In the genomic region with DNA sequence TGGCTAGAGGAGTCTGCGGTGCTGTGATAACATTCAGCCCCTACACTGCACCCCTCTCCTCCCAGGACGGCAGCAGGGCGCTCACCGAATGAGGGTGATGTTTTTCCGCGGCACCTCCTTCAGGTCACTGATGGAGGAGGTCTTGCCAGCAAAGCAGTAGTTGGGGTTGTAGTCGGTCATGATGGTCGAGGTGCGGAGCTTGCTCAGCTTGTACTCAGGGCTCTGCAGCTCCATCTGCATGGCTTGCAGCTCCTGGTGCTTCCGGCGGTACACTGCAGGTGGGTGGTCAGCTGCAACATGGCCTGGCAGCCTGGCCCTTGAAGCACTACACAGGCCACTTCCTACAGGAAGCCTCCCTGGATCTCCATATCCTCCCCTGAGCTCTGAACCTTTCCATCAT, we compare ENCODE assay signal across 17 cellular contexts.
"Had no signal": no experiment of that assay in that cellular context is flagged by ENCODE, and none has a peak within 500 bp of the region (broad histone marks: within the 10 kb centered on the region; RNA-seq: fewer than 3 reads in every experiment).

No MANE protein-coding gene starts in this region.

- H3K36me3 ChIP-seq: right lobe of liver, vagina had no signal

- H3K9me3 ChIP-seq: psoas muscle, right lobe of liver, vagina had no signal

- H3K9ac ChIP-seq: parathyroid adenoma had no signal

- H3K27me3 ChIP-seq: right lobe of liver, vagina had no signal

- H3K4me1 ChIP-seq: foreskin keratinocyte, parathyroid adenoma, psoas muscle, right lobe of liver had no signal

- H3K27ac Mint-ChIP-seq: endodermal cell; naive thymus-derived CD4-positive, alpha-beta T cell; nephron progenitor cell; type B pancreatic cell had no signal

- H3K4me3 ChIP-seq: coronary artery, psoas muscle, right lobe of liver, skin epidermis, vagina had no signal

- H3K4me3 Mint-ChIP-seq: endodermal cell; naive thymus-derived CD4-positive, alpha-beta T cell; nephron progenitor cell; type B pancreatic cell had no signal

- H3K27ac ChIP-seq: coronary artery, foreskin keratinocyte, parathyroid adenoma, psoas muscle, right lobe of liver, vagina had no signal

- DNase-seq: effector CD4-positive, alpha-beta T cell; endodermal cell; erythroblast; mesendoderm; naive thymus-derived CD4-positive, alpha-beta T cell; nephron progenitor cell; retina; stimulated activated CD4-positive, alpha-beta T cell treated with anti-CD3 and anti-CD28 coated beads, Interleukin-12 subunit alpha, Interleukin-12 subunit beta, amount 100 ng/mL, for 4 hours; stimulated activated naive CD4-positive, alpha-beta T cell treated with Interleukin-2 at 50 U/mL for 16 hours had no signal

- H3K9me3 Mint-ChIP-seq: endodermal cell, nephron progenitor cell, type B pancreatic cell had no signal
